ENCODE assay signal across 1 cellular context in the genomic region with DNA sequence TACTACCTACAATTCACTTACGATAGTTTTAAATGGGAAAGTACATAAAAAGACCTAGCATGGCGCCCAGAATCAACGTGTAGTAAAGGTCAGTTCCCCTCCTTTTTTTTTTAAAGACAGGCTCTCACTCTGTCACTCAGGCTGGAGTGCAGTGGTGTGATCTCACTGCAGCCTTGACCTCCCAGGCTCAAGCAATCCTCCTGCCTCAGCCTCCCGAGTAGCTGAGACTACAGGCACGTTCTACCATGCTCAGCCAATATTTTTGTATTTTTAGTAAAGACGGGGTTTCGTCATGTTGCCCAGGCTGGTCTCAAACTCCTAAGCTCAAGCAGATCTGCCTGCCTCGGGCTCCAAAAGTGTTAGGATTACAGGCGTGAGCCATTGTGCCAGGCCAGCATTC.
TF ChIP-seq lines count a peak whose summit lies in the region.

No MANE protein-coding gene starts in this region.

TF ChIP-seq in GM23338, 12 proteins besides CTCF, POLR2A, EP300 and RAD21 (continued from another document):
- TF ChIP-seq, protein P1, sequence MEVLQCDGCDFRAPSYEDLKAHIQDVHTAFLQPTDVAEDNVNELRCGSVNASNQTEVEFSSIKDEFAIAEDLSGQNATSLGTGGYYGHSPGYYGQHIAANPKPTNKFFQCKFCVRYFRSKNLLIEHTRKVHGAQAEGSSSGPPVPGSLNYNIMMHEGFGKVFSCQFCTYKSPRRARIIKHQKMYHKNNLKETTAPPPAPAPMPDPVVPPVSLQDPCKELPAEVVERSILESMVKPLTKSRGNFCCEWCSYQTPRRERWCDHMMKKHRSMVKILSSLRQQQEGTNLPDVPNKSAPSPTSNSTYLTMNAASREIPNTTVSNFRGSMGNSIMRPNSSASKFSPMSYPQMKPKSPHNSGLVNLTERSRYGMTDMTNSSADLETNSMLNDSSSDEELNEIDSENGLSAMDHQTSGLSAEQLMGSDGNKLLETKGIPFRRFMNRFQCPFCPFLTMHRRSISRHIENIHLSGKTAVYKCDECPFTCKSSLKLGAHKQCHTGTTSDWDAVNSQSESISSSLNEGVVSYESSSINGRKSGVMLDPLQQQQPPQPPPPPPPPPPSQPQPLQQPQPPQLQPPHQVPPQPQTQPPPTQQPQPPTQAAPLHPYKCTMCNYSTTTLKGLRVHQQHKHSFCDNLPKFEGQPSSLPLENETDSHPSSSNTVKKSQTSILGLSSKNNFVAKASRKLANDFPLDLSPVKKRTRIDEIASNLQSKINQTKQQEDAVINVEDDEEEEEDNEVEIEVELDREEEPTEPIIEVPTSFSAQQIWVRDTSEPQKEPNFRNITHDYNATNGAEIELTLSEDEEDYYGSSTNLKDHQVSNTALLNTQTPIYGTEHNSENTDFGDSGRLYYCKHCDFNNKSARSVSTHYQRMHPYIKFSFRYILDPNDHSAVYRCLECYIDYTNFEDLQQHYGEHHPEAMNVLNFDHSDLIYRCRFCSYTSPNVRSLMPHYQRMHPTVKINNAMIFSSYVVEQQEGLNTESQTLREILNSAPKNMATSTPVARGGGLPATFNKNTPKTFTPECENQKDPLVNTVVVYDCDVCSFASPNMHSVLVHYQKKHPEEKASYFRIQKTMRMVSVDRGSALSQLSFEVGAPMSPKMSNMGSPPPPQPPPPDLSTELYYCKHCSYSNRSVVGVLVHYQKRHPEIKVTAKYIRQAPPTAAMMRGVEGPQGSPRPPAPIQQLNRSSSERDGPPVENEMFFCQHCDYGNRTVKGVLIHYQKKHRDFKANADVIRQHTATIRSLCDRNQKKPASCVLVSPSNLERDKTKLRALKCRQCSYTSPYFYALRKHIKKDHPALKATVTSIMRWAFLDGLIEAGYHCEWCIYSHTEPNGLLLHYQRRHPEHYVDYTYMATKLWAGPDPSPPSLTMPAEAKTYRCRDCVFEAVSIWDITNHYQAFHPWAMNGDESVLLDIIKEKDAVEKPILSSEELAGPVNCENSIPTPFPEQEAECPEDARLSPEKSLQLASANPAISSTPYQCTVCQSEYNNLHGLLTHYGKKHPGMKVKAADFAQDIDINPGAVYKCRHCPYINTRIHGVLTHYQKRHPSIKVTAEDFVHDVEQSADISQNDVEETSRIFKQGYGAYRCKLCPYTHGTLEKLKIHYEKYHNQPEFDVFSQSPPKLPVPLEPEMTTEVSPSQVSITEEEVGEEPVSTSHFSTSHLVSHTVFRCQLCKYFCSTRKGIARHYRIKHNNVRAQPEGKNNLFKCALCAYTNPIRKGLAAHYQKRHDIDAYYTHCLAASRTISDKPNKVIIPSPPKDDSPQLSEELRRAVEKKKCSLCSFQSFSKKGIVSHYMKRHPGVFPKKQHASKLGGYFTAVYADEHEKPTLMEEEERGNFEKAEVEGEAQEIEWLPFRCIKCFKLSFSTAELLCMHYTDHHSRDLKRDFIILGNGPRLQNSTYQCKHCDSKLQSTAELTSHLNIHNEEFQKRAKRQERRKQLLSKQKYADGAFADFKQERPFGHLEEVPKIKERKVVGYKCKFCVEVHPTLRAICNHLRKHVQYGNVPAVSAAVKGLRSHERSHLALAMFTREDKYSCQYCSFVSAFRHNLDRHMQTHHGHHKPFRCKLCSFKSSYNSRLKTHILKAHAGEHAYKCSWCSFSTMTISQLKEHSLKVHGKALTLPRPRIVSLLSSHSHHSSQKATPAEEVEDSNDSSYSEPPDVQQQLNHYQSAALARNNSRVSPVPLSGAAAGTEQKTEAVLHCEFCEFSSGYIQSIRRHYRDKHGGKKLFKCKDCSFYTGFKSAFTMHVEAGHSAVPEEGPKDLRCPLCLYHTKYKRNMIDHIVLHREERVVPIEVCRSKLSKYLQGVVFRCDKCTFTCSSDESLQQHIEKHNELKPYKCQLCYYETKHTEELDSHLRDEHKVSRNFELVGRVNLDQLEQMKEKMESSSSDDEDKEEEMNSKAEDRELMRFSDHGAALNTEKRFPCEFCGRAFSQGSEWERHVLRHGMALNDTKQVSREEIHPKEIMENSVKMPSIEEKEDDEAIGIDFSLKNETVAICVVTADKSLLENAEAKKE (CRISPR knock-in tag; IDR thresholded peaks at IDR 0.05): no peak
- no peak for TF ChIP-seq NANOG (IDR thresholded peaks at IDR 0.05; ENCODE audit: borderline replicate concordance)
- no peak for TF ChIP-seq ZNF331 (CRISPR knock-in tag; IDR thresholded peaks at IDR 0.05; ENCODE audit: low read depth)
- TF ChIP-seq EZH2 (IDR thresholded peaks at IDR 0.05; ENCODE audit: low read depth, unreplicated experiment): no peak
TF ChIP-seq in GM23338: peak in this region for 0.
